Comparison of ENCODE assay signal across 1 cellular context in the genomic region with DNA sequence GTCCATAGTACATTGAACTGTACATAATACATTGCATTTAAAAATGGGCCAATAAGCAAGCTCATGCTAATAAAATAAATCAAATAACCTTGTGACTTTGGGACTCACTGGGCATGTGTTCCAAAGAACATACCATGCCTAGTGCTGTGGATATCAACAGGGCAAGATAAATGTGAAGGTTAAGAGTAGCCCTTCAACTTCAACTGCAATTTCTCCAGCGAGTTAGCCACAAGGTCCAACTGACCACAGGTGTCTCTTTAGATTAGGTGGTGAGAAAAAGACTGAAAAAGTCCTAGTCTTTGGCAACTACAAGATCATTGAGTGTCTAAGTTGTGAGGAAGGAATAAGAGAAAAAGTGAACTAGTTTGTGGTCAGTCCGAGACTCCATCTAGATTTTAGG.
TF ChIP-seq lines count a peak whose summit lies in the region.

No MANE protein-coding gene starts in this region.

TF ChIP-seq in K562, 482 proteins besides CTCF, POLR2A, EP300 and RAD21 (continued from another document and continues in another):
- TF ChIP-seq, protein P1, sequence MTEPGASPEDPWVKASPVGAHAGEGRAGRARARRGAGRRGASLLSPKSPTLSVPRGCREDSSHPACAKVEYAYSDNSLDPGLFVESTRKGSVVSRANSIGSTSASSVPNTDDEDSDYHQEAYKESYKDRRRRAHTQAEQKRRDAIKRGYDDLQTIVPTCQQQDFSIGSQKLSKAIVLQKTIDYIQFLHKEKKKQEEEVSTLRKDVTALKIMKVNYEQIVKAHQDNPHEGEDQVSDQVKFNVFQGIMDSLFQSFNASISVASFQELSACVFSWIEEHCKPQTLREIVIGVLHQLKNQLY (CRISPR knock-in tag; conservative IDR thresholded peaks at IDR 0.05), result no peak
- TF ChIP-seq MCM5 (IDR thresholded peaks at IDR 0.05; ENCODE audit: low read depth) (no peak), ZNF23 (CRISPR knock-in tag; IDR thresholded peaks at IDR 0.05) (no peak), FOXK2 (conservative IDR thresholded peaks at IDR 0.05 in 1 of 2, IDR thresholded peaks at IDR 0.05 in 1 of 2; ENCODE audit: low read depth in 2 of 2) (0 out of 4 replicates have a peak, but pooled peaks of 1 of the 2 experiments have one; percentile 20), CBFA2T2 (conservative IDR thresholded peaks at IDR 0.05) (peak; percentile 51; the same call in 1 of the 2 replicates), TEAD2 (tag; IDR thresholded peaks at IDR 0.05) (no peak), NCOR1 (IDR thresholded peaks at IDR 0.05) (peak; percentile 25; the same call in 1 of the 2 replicates), ZNF133 (CRISPR knock-in tag; IDR thresholded peaks at IDR 0.05) (no peak), MTA2 (IDR thresholded peaks at IDR 0.05; ENCODE audit: low read depth) (peak; percentile 37), COPS2 (conservative IDR thresholded peaks at IDR 0.05) (no peak), FOXJ3 (CRISPR knock-in tag; IDR thresholded peaks at IDR 0.05) (no peak), CBFA2T3 (IDR thresholded peaks at IDR 0.05) (peak; percentile 78), SMARCA4 (IDR thresholded peaks at IDR 0.05) (peak; percentile 15; the same call in 1 of the 2 replicates), GABPA (tag; conservative IDR thresholded peaks at IDR 0.05; ENCODE audit: low read depth) (no peak), ETV6 (IDR thresholded peaks at IDR 0.05; ENCODE audit: borderline replicate concordance in 1 of 2, low read depth in 2 of 2, low read length in 1 of 2) (no peak), ETV6 (CRISPR knock-in tag; IDR thresholded peaks at IDR 0.05; ENCODE audit: borderline replicate concordance) (no peak), TOE1 (IDR thresholded peaks at IDR 0.05; ENCODE audit: borderline replicate concordance) (no peak), TOE1 (CRISPR knock-in tag; IDR thresholded peaks at IDR 0.05; ENCODE audit: borderline replicate concordance, low read depth) (no peak), MAZ (CRISPR knock-in tag; conservative IDR thresholded peaks at IDR 0.05 in 1 of 2, IDR thresholded peaks at IDR 0.05 in 1 of 2) (no peak), RBBP5 (IDR thresholded peaks at IDR 0.05; ENCODE audit: borderline replicate concordance, insufficient read depth, low read length, poor library complexity, severe bottlenecking) (no peak), PHTF2 (CRISPR knock-in tag; IDR thresholded peaks at IDR 0.05) (no peak), ZNF695 (CRISPR knock-in tag; IDR thresholded peaks at IDR 0.05) (no peak), GABPB1 (CRISPR knock-in tag; IDR thresholded peaks at IDR 0.05) (no peak), KDM2B (CRISPR knock-in tag; IDR thresholded peaks at IDR 0.05) (no peak), ZNF146 (CRISPR knock-in tag; IDR thresholded peaks at IDR 0.05; ENCODE audit: unreplicated experiment) (no peak), TBL1XR1 (IDR thresholded peaks at IDR 0.05; ENCODE audit: low read length in 2 of 2) (peak in 1 of 2 experiments; percentile 9; a peak in 1 of 4 replicates), ILK (tag; IDR thresholded peaks at IDR 0.05; ENCODE audit: borderline replicate concordance, low read depth) (no peak), RNF2 (IDR thresholded peaks at IDR 0.05) (peak; percentile 23; the same call in 1 of the 2 replicates), TEAD4 (IDR thresholded peaks at IDR 0.05; ENCODE audit: low read length) (peak; percentile 81), TEAD4 (CRISPR knock-in tag; IDR thresholded peaks at IDR 0.05; ENCODE audit: borderline replicate concordance) (no peak), LEF1 (IDR thresholded peaks at IDR 0.05) (no peak), ZZZ3 (IDR thresholded peaks at IDR 0.05) (no peak), NR2C2 (CRISPR knock-in tag; IDR thresholded peaks at IDR 0.05) (no peak), NR2C2 (tag; IDR thresholded peaks at IDR 0.05) (no peak), TCF3 (CRISPR knock-in tag; IDR thresholded peaks at IDR 0.05) (peak; percentile 78), SIN3A (IDR thresholded peaks at IDR 0.05; ENCODE audit: borderline replicate concordance in 2 of 2, control insufficient read depth in 1 of 2, low read depth in 2 of 2, low read length in 2 of 2) (no peak), NR3C1 (CRISPR knock-in tag; IDR thresholded peaks at IDR 0.05) (no peak), LARP7 (IDR thresholded peaks at IDR 0.05) (no peak), KLF1 (tag; IDR thresholded peaks at IDR 0.05) (no peak), MIER1 (IDR thresholded peaks at IDR 0.05; ENCODE audit: low read depth) (no peak), L3MBTL2 (IDR thresholded peaks at IDR 0.05) (0 out of 2 replicates have a peak, but pooled peaks have one; percentile 9)
- TF ChIP-seq, protein P2, sequence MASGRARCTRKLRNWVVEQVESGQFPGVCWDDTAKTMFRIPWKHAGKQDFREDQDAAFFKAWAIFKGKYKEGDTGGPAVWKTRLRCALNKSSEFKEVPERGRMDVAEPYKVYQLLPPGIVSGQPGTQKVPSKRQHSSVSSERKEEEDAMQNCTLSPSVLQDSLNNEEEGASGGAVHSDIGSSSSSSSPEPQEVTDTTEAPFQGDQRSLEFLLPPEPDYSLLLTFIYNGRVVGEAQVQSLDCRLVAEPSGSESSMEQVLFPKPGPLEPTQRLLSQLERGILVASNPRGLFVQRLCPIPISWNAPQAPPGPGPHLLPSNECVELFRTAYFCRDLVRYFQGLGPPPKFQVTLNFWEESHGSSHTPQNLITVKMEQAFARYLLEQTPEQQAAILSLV (tag; IDR thresholded peaks at IDR 0.05), result no peak
- TF ChIP-seq, protein P3, sequence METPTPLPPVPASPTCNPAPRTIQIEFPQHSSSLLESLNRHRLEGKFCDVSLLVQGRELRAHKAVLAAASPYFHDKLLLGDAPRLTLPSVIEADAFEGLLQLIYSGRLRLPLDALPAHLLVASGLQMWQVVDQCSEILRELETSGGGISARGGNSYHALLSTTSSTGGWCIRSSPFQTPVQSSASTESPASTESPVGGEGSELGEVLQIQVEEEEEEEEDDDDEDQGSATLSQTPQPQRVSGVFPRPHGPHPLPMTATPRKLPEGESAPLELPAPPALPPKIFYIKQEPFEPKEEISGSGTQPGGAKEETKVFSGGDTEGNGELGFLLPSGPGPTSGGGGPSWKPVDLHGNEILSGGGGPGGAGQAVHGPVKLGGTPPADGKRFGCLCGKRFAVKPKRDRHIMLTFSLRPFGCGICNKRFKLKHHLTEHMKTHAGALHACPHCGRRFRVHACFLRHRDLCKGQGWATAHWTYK (CRISPR knock-in tag; IDR thresholded peaks at IDR 0.05), result no peak
- TF ChIP-seq, protein P4, sequence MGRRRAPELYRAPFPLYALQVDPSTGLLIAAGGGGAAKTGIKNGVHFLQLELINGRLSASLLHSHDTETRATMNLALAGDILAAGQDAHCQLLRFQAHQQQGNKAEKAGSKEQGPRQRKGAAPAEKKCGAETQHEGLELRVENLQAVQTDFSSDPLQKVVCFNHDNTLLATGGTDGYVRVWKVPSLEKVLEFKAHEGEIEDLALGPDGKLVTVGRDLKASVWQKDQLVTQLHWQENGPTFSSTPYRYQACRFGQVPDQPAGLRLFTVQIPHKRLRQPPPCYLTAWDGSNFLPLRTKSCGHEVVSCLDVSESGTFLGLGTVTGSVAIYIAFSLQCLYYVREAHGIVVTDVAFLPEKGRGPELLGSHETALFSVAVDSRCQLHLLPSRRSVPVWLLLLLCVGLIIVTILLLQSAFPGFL (CRISPR knock-in tag; IDR thresholded peaks at IDR 0.05), result no peak
- TF ChIP-seq, protein P5, sequence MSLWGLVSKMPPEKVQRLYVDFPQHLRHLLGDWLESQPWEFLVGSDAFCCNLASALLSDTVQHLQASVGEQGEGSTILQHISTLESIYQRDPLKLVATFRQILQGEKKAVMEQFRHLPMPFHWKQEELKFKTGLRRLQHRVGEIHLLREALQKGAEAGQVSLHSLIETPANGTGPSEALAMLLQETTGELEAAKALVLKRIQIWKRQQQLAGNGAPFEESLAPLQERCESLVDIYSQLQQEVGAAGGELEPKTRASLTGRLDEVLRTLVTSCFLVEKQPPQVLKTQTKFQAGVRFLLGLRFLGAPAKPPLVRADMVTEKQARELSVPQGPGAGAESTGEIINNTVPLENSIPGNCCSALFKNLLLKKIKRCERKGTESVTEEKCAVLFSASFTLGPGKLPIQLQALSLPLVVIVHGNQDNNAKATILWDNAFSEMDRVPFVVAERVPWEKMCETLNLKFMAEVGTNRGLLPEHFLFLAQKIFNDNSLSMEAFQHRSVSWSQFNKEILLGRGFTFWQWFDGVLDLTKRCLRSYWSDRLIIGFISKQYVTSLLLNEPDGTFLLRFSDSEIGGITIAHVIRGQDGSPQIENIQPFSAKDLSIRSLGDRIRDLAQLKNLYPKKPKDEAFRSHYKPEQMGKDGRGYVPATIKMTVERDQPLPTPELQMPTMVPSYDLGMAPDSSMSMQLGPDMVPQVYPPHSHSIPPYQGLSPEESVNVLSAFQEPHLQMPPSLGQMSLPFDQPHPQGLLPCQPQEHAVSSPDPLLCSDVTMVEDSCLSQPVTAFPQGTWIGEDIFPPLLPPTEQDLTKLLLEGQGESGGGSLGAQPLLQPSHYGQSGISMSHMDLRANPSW (CRISPR knock-in tag; IDR thresholded peaks at IDR 0.05), result no peak
- TF ChIP-seq, protein P6, sequence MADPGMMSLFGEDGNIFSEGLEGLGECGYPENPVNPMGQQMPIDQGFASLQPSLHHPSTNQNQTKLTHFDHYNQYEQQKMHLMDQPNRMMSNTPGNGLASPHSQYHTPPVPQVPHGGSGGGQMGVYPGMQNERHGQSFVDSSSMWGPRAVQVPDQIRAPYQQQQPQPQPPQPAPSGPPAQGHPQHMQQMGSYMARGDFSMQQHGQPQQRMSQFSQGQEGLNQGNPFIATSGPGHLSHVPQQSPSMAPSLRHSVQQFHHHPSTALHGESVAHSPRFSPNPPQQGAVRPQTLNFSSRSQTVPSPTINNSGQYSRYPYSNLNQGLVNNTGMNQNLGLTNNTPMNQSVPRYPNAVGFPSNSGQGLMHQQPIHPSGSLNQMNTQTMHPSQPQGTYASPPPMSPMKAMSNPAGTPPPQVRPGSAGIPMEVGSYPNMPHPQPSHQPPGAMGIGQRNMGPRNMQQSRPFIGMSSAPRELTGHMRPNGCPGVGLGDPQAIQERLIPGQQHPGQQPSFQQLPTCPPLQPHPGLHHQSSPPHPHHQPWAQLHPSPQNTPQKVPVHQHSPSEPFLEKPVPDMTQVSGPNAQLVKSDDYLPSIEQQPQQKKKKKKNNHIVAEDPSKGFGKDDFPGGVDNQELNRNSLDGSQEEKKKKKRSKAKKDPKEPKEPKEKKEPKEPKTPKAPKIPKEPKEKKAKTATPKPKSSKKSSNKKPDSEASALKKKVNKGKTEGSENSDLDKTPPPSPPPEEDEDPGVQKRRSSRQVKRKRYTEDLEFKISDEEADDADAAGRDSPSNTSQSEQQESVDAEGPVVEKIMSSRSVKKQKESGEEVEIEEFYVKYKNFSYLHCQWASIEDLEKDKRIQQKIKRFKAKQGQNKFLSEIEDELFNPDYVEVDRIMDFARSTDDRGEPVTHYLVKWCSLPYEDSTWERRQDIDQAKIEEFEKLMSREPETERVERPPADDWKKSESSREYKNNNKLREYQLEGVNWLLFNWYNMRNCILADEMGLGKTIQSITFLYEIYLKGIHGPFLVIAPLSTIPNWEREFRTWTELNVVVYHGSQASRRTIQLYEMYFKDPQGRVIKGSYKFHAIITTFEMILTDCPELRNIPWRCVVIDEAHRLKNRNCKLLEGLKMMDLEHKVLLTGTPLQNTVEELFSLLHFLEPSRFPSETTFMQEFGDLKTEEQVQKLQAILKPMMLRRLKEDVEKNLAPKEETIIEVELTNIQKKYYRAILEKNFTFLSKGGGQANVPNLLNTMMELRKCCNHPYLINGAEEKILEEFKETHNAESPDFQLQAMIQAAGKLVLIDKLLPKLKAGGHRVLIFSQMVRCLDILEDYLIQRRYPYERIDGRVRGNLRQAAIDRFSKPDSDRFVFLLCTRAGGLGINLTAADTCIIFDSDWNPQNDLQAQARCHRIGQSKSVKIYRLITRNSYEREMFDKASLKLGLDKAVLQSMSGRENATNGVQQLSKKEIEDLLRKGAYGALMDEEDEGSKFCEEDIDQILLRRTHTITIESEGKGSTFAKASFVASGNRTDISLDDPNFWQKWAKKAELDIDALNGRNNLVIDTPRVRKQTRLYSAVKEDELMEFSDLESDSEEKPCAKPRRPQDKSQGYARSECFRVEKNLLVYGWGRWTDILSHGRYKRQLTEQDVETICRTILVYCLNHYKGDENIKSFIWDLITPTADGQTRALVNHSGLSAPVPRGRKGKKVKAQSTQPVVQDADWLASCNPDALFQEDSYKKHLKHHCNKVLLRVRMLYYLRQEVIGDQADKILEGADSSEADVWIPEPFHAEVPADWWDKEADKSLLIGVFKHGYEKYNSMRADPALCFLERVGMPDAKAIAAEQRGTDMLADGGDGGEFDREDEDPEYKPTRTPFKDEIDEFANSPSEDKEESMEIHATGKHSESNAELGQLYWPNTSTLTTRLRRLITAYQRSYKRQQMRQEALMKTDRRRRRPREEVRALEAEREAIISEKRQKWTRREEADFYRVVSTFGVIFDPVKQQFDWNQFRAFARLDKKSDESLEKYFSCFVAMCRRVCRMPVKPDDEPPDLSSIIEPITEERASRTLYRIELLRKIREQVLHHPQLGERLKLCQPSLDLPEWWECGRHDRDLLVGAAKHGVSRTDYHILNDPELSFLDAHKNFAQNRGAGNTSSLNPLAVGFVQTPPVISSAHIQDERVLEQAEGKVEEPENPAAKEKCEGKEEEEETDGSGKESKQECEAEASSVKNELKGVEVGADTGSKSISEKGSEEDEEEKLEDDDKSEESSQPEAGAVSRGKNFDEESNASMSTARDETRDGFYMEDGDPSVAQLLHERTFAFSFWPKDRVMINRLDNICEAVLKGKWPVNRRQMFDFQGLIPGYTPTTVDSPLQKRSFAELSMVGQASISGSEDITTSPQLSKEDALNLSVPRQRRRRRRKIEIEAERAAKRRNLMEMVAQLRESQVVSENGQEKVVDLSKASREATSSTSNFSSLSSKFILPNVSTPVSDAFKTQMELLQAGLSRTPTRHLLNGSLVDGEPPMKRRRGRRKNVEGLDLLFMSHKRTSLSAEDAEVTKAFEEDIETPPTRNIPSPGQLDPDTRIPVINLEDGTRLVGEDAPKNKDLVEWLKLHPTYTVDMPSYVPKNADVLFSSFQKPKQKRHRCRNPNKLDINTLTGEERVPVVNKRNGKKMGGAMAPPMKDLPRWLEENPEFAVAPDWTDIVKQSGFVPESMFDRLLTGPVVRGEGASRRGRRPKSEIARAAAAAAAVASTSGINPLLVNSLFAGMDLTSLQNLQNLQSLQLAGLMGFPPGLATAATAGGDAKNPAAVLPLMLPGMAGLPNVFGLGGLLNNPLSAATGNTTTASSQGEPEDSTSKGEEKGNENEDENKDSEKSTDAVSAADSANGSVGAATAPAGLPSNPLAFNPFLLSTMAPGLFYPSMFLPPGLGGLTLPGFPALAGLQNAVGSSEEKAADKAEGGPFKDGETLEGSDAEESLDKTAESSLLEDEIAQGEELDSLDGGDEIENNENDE (IDR thresholded peaks at IDR 0.05; ENCODE audit: low read depth, low read length), result no peak
- TF ChIP-seq, protein P7, sequence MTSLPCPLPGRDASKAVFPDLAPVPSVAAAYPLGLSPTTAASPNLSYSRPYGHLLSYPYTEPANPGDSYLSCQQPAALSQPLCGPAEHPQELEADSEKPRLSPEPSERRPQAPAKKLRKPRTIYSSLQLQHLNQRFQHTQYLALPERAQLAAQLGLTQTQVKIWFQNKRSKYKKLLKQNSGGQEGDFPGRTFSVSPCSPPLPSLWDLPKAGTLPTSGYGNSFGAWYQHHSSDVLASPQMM (CRISPR knock-in tag; IDR thresholded peaks at IDR 0.05), result no peak
- TF ChIP-seq, protein P8, sequence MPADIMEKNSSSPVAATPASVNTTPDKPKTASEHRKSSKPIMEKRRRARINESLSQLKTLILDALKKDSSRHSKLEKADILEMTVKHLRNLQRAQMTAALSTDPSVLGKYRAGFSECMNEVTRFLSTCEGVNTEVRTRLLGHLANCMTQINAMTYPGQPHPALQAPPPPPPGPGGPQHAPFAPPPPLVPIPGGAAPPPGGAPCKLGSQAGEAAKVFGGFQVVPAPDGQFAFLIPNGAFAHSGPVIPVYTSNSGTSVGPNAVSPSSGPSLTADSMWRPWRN (IDR thresholded peaks at IDR 0.05; ENCODE audit: low read depth), result no peak
